In the genomic region with DNA sequence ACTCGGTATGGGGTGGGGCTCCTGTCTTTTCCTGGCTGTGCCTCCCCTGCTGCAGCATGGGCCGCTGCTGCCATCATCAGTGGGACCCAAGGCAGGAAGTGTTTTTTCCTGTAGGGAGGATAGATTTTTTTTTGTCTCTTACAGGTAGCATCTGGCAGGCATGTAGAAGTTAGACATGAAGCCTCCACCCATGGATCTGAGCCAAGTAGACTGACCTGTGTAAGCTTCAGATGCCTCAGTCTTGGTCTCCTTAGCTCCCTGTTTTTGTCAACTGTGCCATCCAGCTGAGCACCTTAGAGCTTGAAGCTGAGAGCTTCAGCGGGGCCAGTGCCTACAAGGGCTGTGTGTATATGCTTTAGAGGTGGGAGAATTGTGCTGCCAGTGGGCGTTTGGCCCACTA, we compare ENCODE assay signal across 27 cellular contexts.
"Had no signal": no experiment of that assay in that cellular context is flagged by ENCODE, and none has a peak within 500 bp of the region (broad histone marks: within the 10 kb centered on the region; RNA-seq: fewer than 3 reads in every experiment).

No MANE protein-coding gene starts in this region.

- H3K4me3 Mint-ChIP-seq: activated CD4-positive, alpha-beta memory T cell treated with anti-CD3 and anti-CD28 coated beads for 36 hours; activated CD4-positive, alpha-beta T cell treated with anti-CD3 and anti-CD28 coated beads, Interleukin-2, amount 10 ng/mL, durations not matched to agents 24 days and 14 days; activated naive CD8-positive, alpha-beta T cell; activated T-cell treated with anti-CD3 and anti-CD28 coated beads, Interleukin-2, amount 50 U/mL, for 24 hours; nephron; stimulated activated effector memory CD8-positive, alpha-beta T cell treated with anti-CD3 and anti-CD28 coated beads, Interleukin-12 subunit alpha, Interleukin-12 subunit beta, amount 100 ng/mL, for 72 hours; stimulated activated naive CD8-positive, alpha-beta T cell treated with anti-CD3 and anti-CD28 coated beads, Interleukin-15, amount 100 ng/mL, for 72 hours had no signal

- H3K9me3 Mint-ChIP-seq: activated CD4-positive, alpha-beta memory T cell treated with anti-CD3 and anti-CD28 coated beads for 36 hours; activated CD4-positive, alpha-beta T cell treated with anti-CD3 and anti-CD28 coated beads, Interleukin-2, amount 10 ng/mL, durations not matched to agents 24 days and 14 days; activated T-cell treated with anti-CD3 and anti-CD28 coated beads, Interleukin-2, amount 50 U/mL, for 24 hours; nephron; stimulated activated effector memory CD8-positive, alpha-beta T cell treated with anti-CD3 and anti-CD28 coated beads, Interleukin-12 subunit alpha, Interleukin-12 subunit beta, amount 100 ng/mL, for 72 hours; stimulated activated naive CD8-positive, alpha-beta T cell treated with anti-CD3 and anti-CD28 coated beads, Interleukin-15, amount 100 ng/mL, for 72 hours had no signal

- DNase-seq: activated CD4-positive, alpha-beta memory T cell treated with anti-CD3 and anti-CD28 coated beads for 36 hours; activated CD4-positive, alpha-beta T cell treated with anti-CD3 and anti-CD28 coated beads, Interleukin-2, amount 10 ng/mL, durations not matched to agents 24 days and 14 days; activated CD4-positive, CD25-positive, alpha-beta regulatory T cell treated with anti-CD3 and anti-CD28 coated beads, Interleukin-2, amount 50 U/mL, for 72 hours; activated CD8-positive, alpha-beta memory T cell treated with anti-CD3 and anti-CD28 coated beads, Interleukin-2, amount 50 U/mL, for 48 hours; activated naive CD4-positive, alpha-beta T cell treated with Interleukin-2 at 50 U/mL for 16 hours; activated T-cell treated with anti-CD3 and anti-CD28 coated beads, Interleukin-2, amount 50 U/mL, for 24 hours; aorta; body of pancreas; dermis blood vessel endothelial cell; effector CD4-positive, alpha-beta T cell; foreskin keratinocyte; heart right ventricle; kidney glomerular epithelial cell; lower lobe of right lung; right lobe of liver; stimulated activated CD4-positive, alpha-beta T cell treated with anti-CD3 and anti-CD28 coated beads, Interleukin-12 subunit alpha, Interleukin-12 subunit beta, amount 100 ng/mL, for 4 hours; stimulated activated CD4-positive, alpha-beta T cell treated with anti-CD3 and anti-CD28 coated beads, Interleukin-4, amount 100 ng/mL, for 24 hours; stimulated activated naive CD8-positive, alpha-beta T cell treated with anti-CD3 and anti-CD28 coated beads, Interleukin-15, amount 100 ng/mL, for 72 hours; substantia nigra; T-helper 2 cell; upper lobe of right lung had no signal

- H3K4me3 ChIP-seq: body of pancreas, esophagus muscularis mucosa, heart right ventricle, lower lobe of right lung, right lobe of liver, upper lobe of right lung had no signal

- ATAC-seq: body of pancreas; foreskin keratinocyte; left lobe of liver; lower lobe of right lung; stimulated activated effector memory CD8-positive, alpha-beta T cell treated with anti-CD3 and anti-CD28 coated beads, Interleukin-12 subunit alpha, Interleukin-12 subunit beta, amount 100 ng/mL, for 72 hours; upper lobe of right lung had no signal

- H3K4me1 ChIP-seq: body of pancreas, foreskin keratinocyte, heart right ventricle, right lobe of liver had no signal

- H3K27me3 ChIP-seq: body of pancreas, esophagus muscularis mucosa, foreskin keratinocyte, heart right ventricle, neutrophil, right lobe of liver, upper lobe of right lung had no signal

- H3K36me3 ChIP-seq: esophagus muscularis mucosa, heart right ventricle, lower lobe of right lung, neutrophil, right lobe of liver, upper lobe of right lung had no signal

- H3K27ac ChIP-seq: body of pancreas, esophagus muscularis mucosa, foreskin keratinocyte, heart right ventricle, lower lobe of right lung, neutrophil, right lobe of liver, upper lobe of right lung had no signal

- H3K27ac Mint-ChIP-seq: activated CD4-positive, alpha-beta memory T cell treated with anti-CD3 and anti-CD28 coated beads for 36 hours; activated CD4-positive, alpha-beta T cell treated with anti-CD3 and anti-CD28 coated beads, Interleukin-2, amount 10 ng/mL, durations not matched to agents 24 days and 14 days; activated naive CD8-positive, alpha-beta T cell; activated T-cell treated with anti-CD3 and anti-CD28 coated beads, Interleukin-2, amount 50 U/mL, for 24 hours; nephron; stimulated activated effector memory CD8-positive, alpha-beta T cell treated with anti-CD3 and anti-CD28 coated beads, Interleukin-12 subunit alpha, Interleukin-12 subunit beta, amount 100 ng/mL, for 72 hours; stimulated activated naive CD8-positive, alpha-beta T cell treated with anti-CD3 and anti-CD28 coated beads, Interleukin-15, amount 100 ng/mL, for 72 hours had no signal

- H3K9me3 ChIP-seq: body of pancreas, esophagus muscularis mucosa, heart right ventricle, lower lobe of right lung, neutrophil, right lobe of liver, upper lobe of right lung had no signal

- H3K36me3 Mint-ChIP-seq: activated CD4-positive, alpha-beta memory T cell treated with anti-CD3 and anti-CD28 coated beads for 36 hours; activated naive CD8-positive, alpha-beta T cell; stimulated activated effector memory CD8-positive, alpha-beta T cell treated with anti-CD3 and anti-CD28 coated beads, Interleukin-12 subunit alpha, Interleukin-12 subunit beta, amount 100 ng/mL, for 72 hours had no signal

- H3K27me3 Mint-ChIP-seq: activated CD4-positive, alpha-beta memory T cell treated with anti-CD3 and anti-CD28 coated beads for 36 hours; activated CD4-positive, alpha-beta T cell treated with anti-CD3 and anti-CD28 coated beads, Interleukin-2, amount 10 ng/mL, durations not matched to agents 24 days and 14 days; activated naive CD8-positive, alpha-beta T cell had no signal
